In genomic region chr1:15153184-15153841, GRCh38 we compare ENCODE assay signal across 8 cellular contexts. TPM values are rescaled to one million over a fixed set of nuclear protein-coding genes. Genes with fewer than 3 reads are reported as not detected.
DNase-seq lines count a peak whose midpoint lies in the region; ATAC-seq and TF ChIP-seq lines count a peak whose summit lies in the region.

A gene with protein sequence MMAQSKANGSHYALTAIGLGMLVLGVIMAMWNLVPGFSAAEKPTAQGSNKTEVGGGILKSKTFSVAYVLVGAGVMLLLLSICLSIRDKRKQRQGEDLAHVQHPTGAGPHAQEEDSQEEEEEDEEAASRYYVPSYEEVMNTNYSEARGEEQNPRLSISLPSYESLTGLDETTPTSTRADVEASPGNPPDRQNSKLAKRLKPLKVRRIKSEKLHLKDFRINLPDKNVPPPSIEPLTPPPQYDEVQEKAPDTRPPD (plus strand): TSS chr1:15153747. CDS start chr1:15215088, 61,341 bp downstream.

- WGBS in hepatocyte (ENCODE audit: low lambda C conversion rate, missing lambda C conversion rate) = 0% methylated on average over 25 of the region's 56 CpGs

- H3K27ac Mint-ChIP-seq in activated naive CD4-positive, alpha-beta T cell treated with anti-CD3 and anti-CD28 coated beads, Interleukin-2, amount 10 ng/mL, durations not matched to agents 7 days and 5 days = no peak within 1 kb of the TSS

- peak within 1 kb of the TSS; percentile 95 for H3K4me2 ChIP-seq in hepatocyte

- H3K9me3 ChIP-seq in hepatocyte (ENCODE audit: low read depth) = no peaks in the 10 kb centered on the region

- H3K27ac ChIP-seq in hepatocyte = peak within 1 kb of the TSS; percentile 96

- in situ Hi-C loops in astrocyte of the cerebellum (cut with HindIII; ENCODE audit: low sequenced_read_pairs) = no loop called here

- H3K9me2 ChIP-seq in hepatocyte (replicated peaks; ENCODE audit: insufficient read depth) = no peaks in the 10 kb centered on the region

- ATAC-seq in HG02571 (IDR thresholded peaks at IDR 0.05; ENCODE audit: unreplicated experiment) = no peak

- H3K36me3 ChIP-seq in hepatocyte (replicated peaks; ENCODE audit: insufficient read depth, low read depth) = no peaks in the 10 kb centered on the region

- H3K9me3 Mint-ChIP-seq in activated naive CD4-positive, alpha-beta T cell treated with anti-CD3 and anti-CD28 coated beads, Interleukin-2, amount 10 ng/mL, durations not matched to agents 7 days and 5 days = no peaks in the 10 kb centered on the region

- H3K4me3 ChIP-seq in astrocyte of the cerebellum (ENCODE audit: low read depth, low read length) (peak within 1 kb of the TSS; percentile 50), hepatocyte (peak within 1 kb of the TSS; percentile 98)

- no peaks in the 10 kb centered on the region for H3K27me3 ChIP-seq in hepatocyte

- DNase-seq in activated naive CD4-positive, alpha-beta T cell treated with anti-CD3 and anti-CD28 coated beads, Interleukin-2, amount 10 ng/mL, durations not matched to agents 7 days and 5 days = peak; percentile 29
- no peak for DNase-seq in activated naive CD4-positive, alpha-beta T cell treated with Interleukin-2 at 50 U/mL for 16 hours
- peak; percentile 41 for DNase-seq in NCI-H446 treated with DMSO at 0.1 percent for 48 hours (lab: John Stamatoyannopoulos, UW)
- no peak for DNase-seq in astrocyte of the cerebellum (ENCODE audit: low read depth)
- DNase-seq in hepatocyte (ENCODE audit: low spot score) = peak; percentile 93
- DNase-seq in putamen (ENCODE audit: low spot score) = peak; percentile 18
- no peak for DNase-seq in SIG-M5 (lab: John Stamatoyannopoulos, UW)

- H3K27me3 Mint-ChIP-seq in activated naive CD4-positive, alpha-beta T cell treated with anti-CD3 and anti-CD28 coated beads, Interleukin-2, amount 10 ng/mL, durations not matched to agents 7 days and 5 days = peaks cover 83% of the 10 kb centered on the region

- H3K4me1 Mint-ChIP-seq in activated naive CD4-positive, alpha-beta T cell treated with anti-CD3 and anti-CD28 coated beads, Interleukin-2, amount 10 ng/mL, durations not matched to agents 7 days and 5 days = peaks cover 42% of the 10 kb centered on the region

- peak within 1 kb of the TSS; percentile 42 for H3K4me3 Mint-ChIP-seq in activated naive CD4-positive, alpha-beta T cell treated with anti-CD3 and anti-CD28 coated beads, Interleukin-2, amount 10 ng/mL, durations not matched to agents 7 days and 5 days

- peaks cover 10% of the 10 kb centered on the region for H4K20me1 ChIP-seq in hepatocyte (ENCODE audit: insufficient read depth, poor library complexity, severe bottlenecking)

- peaks cover 57% of the 10 kb centered on the region for H3K4me1 ChIP-seq in hepatocyte (ENCODE audit: insufficient read depth)

- H2AFZ ChIP-seq in hepatocyte = peak within 1 kb of the TSS; percentile 22

- peaks cover 58% of the 10 kb centered on the region for H3K79me2 ChIP-seq in hepatocyte

- TF ChIP-seq CTCF in astrocyte of the cerebellum (IDR thresholded peaks at IDR 0.05; ENCODE audit: low read depth, low read length, missing control alignments) (no peak), hepatocyte (IDR thresholded peaks at IDR 0.05; ENCODE audit: poor library complexity) (no peak)

- CTCF ChIA-PET in activated naive CD4-positive, alpha-beta T cell treated with anti-CD3 and anti-CD28 coated beads, Interleukin-2, amount 10 ng/mL, durations not matched to agents 7 days and 5 days (lab: Charles Lee) = interaction anchor here (0.6 to 4.3 kb wide), 7 partner anchors 25 to 156 kb away, joined by 4 to 22 read pairs (median 6); no protein-coding TSS in a partner anchor

- no peaks in the 10 kb centered on the region for H3K36me3 Mint-ChIP-seq in activated naive CD4-positive, alpha-beta T cell treated with anti-CD3 and anti-CD28 coated beads, Interleukin-2, amount 10 ng/mL, durations not matched to agents 7 days and 5 days

RNA-seq across cellular contexts. Expression of the gene that starts here (rescaled TPM):
- 23.7 and 24.0 TPM in 2 replicates for total RNA-seq in hepatocyte
- 23.4 and 25.1 TPM in 2 replicates for polyA plus RNA-seq in hepatocyte

Comparison
In these comparisons a context has a peak if more than half of its experiments do, and no peak if none do; other contexts are left out.
1. DNase-seq: peak in activated naive CD4-positive, alpha-beta T cell treated with anti-CD3 and anti-CD28 coated beads, Interleukin-2, amount 10 ng/mL, durations not matched to agents 7 days and 5 days (single experiment), NCI-H446 treated with DMSO at 0.1 percent for 48 hours (single experiment), hepatocyte (single experiment) and putamen (single experiment); none in activated naive CD4-positive, alpha-beta T cell treated with Interleukin-2 at 50 U/mL for 16 hours (single experiment), astrocyte of the cerebellum (single experiment) and SIG-M5 (single experiment).